In the genomic region with DNA sequence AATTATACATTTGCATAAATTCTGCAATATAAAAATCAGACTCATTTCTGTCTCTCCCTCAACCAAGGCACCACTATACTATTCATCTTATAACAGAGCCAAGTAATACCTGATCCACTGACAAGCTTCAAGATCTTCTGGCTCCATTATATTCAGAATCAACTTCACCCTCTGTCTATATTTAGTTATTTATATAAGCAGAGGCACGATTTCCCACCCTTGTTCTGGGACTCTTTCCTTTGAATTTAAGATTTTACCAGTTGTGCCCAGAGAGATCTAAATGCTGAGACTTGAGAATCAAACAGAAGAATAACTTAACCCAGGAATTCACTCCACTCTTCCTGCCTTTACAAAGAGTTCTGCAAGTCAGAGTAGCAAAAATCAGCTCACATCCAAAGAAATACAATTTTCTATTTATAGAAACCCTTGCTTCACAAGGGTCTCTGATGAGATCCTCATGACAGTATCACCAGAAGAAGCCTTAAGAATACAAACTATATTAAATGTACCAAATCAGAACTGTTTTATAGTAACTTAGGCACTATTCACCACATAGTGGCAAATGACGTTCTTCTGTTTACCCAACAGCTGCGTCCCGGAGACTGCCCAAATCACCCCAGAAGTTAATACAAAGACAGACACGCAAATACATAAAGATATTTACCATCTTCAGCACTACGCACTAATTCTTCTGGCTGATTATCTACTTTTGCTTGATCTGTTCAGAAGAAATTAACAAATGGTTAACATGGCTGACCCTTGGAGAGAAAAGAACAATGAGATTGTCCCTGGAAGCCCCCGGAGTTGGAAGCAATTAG, we compare ENCODE assay signal across 12 cellular contexts. TPM values are rescaled to one million over a fixed set of nuclear protein-coding genes. Genes with fewer than 3 reads are reported as not detected.
A peak's percentile ranks its signal among the peaks of the same experiment; 100 is the strongest.
DNase-seq lines count a peak whose midpoint lies in the region; ATAC-seq and TF ChIP-seq lines count a peak whose summit lies in the region.
"Had no signal": no experiment of that assay in that cellular context is flagged by ENCODE, and none has a peak within 500 bp of the region (broad histone marks: within the 10 kb centered on the region; RNA-seq: fewer than 3 reads in every experiment).

No MANE protein-coding gene starts in this region.

- CTCF ChIA-PET in CD4-positive, alpha-beta memory T cell (lab: Charles Lee; ENCODE audit: partially characterized antibody), result no interaction called here

- H3K4me3 Mint-ChIP-seq in HFFc6, result peak overlapping the region; percentile 92
- H3K4me3 Mint-ChIP-seq in CD4-positive, alpha-beta memory T cell, result no peak overlapping the region

- no peaks in the 10 kb centered on the region for H3K27me3 ChIP-seq in kidney epithelial cell (ENCODE audit: control insufficient read depth, insufficient read depth, low read length)
- no peaks in the 10 kb centered on the region for H3K27me3 ChIP-seq in CD4-positive, alpha-beta memory T cell (ENCODE audit: insufficient read depth, low read length)

- H3K27ac ChIP-seq in caudate nucleus (ENCODE audit: low read depth, low read length), result peak overlapping the region; percentile 42
- peak overlapping the region in 19 of 21 experiments; percentile 5 to 85 (median 64) for H3K27ac ChIP-seq in skin epidermis
- H3K27ac ChIP-seq in CD4-positive, alpha-beta memory T cell (ENCODE audit: low read depth, low read length), result no peak overlapping the region
- H3K27ac ChIP-seq: SK-N-MC had no signal

- no peak for DNase-seq in HFFc6
- DNase-seq in caudate nucleus (lab: John Stamatoyannopoulos, UW), result no peak
- DNase-seq in kidney epithelial cell (ENCODE audit: low read depth), result no peak
- no peak for DNase-seq in OCI-M1 (lab: John Stamatoyannopoulos, UW)
- no peak for DNase-seq in CD4-positive, alpha-beta memory T cell
- DNase-seq: DMS79; left colon; stimulated activated CD4-positive, alpha-beta T cell treated with anti-CD3 and anti-CD28 coated beads, Interleukin-4, amount 100 ng/mL, for 1 hour had no signal

- TF ChIP-seq CTCF in HFFc6 (IDR thresholded peaks at IDR 0.05) (no peak), kidney epithelial cell (IDR thresholded peaks at IDR 0.05; ENCODE audit: insufficient read depth, low read length, poor library complexity, severe bottlenecking) (no peak)

- ATAC-seq in GM19023 (IDR thresholded peaks at IDR 0.05; ENCODE audit: unreplicated experiment) (no peak), GM18858 (IDR thresholded peaks at IDR 0.05; ENCODE audit: unreplicated experiment) (no peak)
- ATAC-seq: left colon had no signal

- peak overlapping the region; percentile 98 for H3K27ac Mint-ChIP-seq in HFFc6
- H3K27ac Mint-ChIP-seq in CD4-positive, alpha-beta memory T cell, result no peak overlapping the region

- H3K36me3 Mint-ChIP-seq in HFFc6 (ENCODE audit: low read depth), result peaks cover 7% of the 10 kb centered on the region; the same call in 1 of the 2 replicates
- peaks cover 7 to 20% of the 10 kb centered on the region in 2 donors for H3K36me3 Mint-ChIP-seq in CD4-positive, alpha-beta memory T cell

- H3K9me3 ChIP-seq in CD4-positive, alpha-beta memory T cell (ENCODE audit: control insufficient read depth in 1 of 2, low read length in 2 of 2), result no peaks in the 10 kb centered on the region

- no peaks in the 10 kb centered on the region for H3K9me3 Mint-ChIP-seq in HFFc6
- H3K9me3 Mint-ChIP-seq in CD4-positive, alpha-beta memory T cell, result no peaks in the 10 kb centered on the region

- POLR2A ChIA-PET in CD4-positive, alpha-beta memory T cell (lab: Charles Lee; ENCODE audit: partially characterized antibody), result interaction anchor here (1.3 kb wide), 1 partner anchor 30 kb away, joined by 3 read pairs; no protein-coding TSS in a partner anchor

- H3K4me3 ChIP-seq in kidney epithelial cell (ENCODE audit: low read depth, low read length), result peak overlapping the region; percentile 28
- peak overlapping the region in 5 of 7 experiments; percentile 5 to 24 (median 11) for H3K4me3 ChIP-seq in skin epidermis
- H3K4me3 ChIP-seq in CD4-positive, alpha-beta memory T cell (ENCODE audit: low read length in 2 of 2), result no peak overlapping the region
- H3K4me3 ChIP-seq: SK-N-MC had no signal

- H3K4me1 ChIP-seq in CD4-positive, alpha-beta memory T cell (ENCODE audit: insufficient read depth, low read length), result no peaks in the 10 kb centered on the region

- H3K36me3 ChIP-seq in kidney epithelial cell (ENCODE audit: control insufficient read depth, insufficient read depth, low read length), result no peaks in the 10 kb centered on the region
- no peaks in the 10 kb centered on the region for H3K36me3 ChIP-seq in CD4-positive, alpha-beta memory T cell (ENCODE audit: insufficient read depth, low read length)

- peaks cover 50% of the 10 kb centered on the region for H3K4me1 Mint-ChIP-seq in HFFc6 (ENCODE audit: low read depth)
- peaks cover 0 to 6% (median under 1%) of the 10 kb centered on the region in 4 donors for H3K4me1 Mint-ChIP-seq in CD4-positive, alpha-beta memory T cell

- intact Hi-C loops in CD4-positive, alpha-beta memory T cell (cut with micrococcal nuclease), result no loop called here

- no peaks in the 10 kb centered on the region for H3K27me3 Mint-ChIP-seq in HFFc6 (ENCODE audit: insufficient read depth)
- H3K27me3 Mint-ChIP-seq in CD4-positive, alpha-beta memory T cell, result no peaks in the 10 kb centered on the region

RNA-seq across cellular contexts. Expression of a gene that starts 32.3 kb away (rescaled TPM):
- 1 to 10 TPM; 1.7 to 3.5 (median 2.8) TPM for total RNA-seq in HFFc6 (2021; fragmentation: NEBNext Ultra II Directional; extraction: Animal tissue kit (Norgen Biotek cat#: 25700))
- total RNA-seq in kidney epithelial cell, result 2.0 and 2.2 TPM in 2 replicates
- total RNA-seq in CD4-positive, alpha-beta memory T cell, result under 1 TPM; 0.22 to 0.70 TPM
- polyA plus RNA-seq in CD4-positive, alpha-beta memory T cell, result not detected

RNA-seq across cellular contexts. Expression of a gene that starts 53.4 kb away (rescaled TPM):
- total RNA-seq in HFFc6 (2021; fragmentation: NEBNext Ultra II Directional; extraction: Animal tissue kit (Norgen Biotek cat#: 25700)), result 10 to 100 TPM; 16.1 to 18.9 (median 18.5) TPM
- 21.4 and 24.7 TPM in 2 replicates for total RNA-seq in kidney epithelial cell
- total RNA-seq in CD4-positive, alpha-beta memory T cell, result 100 to 1,000 TPM; 103 to 105 TPM
- 10 to 100 TPM in 1 of 2 donors, 1 to 10 TPM in 1; 7.6 to 13.7 TPM for polyA plus RNA-seq in CD4-positive, alpha-beta memory T cell

Comparison
In these comparisons a context has a peak if more than half of its experiments do, and no peak if none do; other contexts are left out.
1. H3K4me3 ChIP-seq: peak in kidney epithelial cell (single experiment) and skin epidermis (5 of 7); none in CD4-positive, alpha-beta memory T cell (0 of 2).